Comparison of ENCODE assay signal across 27 cellular contexts in genomic region chr21:43575466-43575841, GRCh38.
DNase-seq lines count a peak whose midpoint lies in the region; ATAC-seq and TF ChIP-seq lines count a peak whose summit lies in the region.
"Had no signal": no experiment of that assay in that cellular context is flagged by ENCODE, and none has a peak within 500 bp of the region (broad histone marks: within the 10 kb centered on the region; RNA-seq: fewer than 3 reads in every experiment).

No MANE protein-coding gene starts in this region.

- peak overlapping the region; percentile 2 for H3K27ac Mint-ChIP-seq in nephron progenitor cell
- H3K27ac Mint-ChIP-seq: activated CD8-positive, alpha-beta memory T cell treated with anti-CD3 and anti-CD28 coated beads, Interleukin-2, amount 10 ng/mL, durations not matched to agents 7 days and 5 days; activated naive CD4-positive, alpha-beta T cell treated with anti-CD3 and anti-CD28 coated beads, Interleukin-2, amount 50 U/mL, for 72 hours; natural killer cell had no signal

- TF ChIP-seq CTCF in dorsolateral prefrontal cortex (IDR thresholded peaks at IDR 0.05 in 54 of 56, conservative IDR thresholded peaks at IDR 0.05 in 2 of 56; ENCODE audit: low read depth in 1 of 56, partially characterized antibody in 56 of 56) (no peak), nephron progenitor cell (IDR thresholded peaks at IDR 0.05) (no peak), thoracic aorta (IDR thresholded peaks at IDR 0.05) (no peak)

- H3K9me3 Mint-ChIP-seq in nephron progenitor cell = peaks cover 4% of the 10 kb centered on the region
- H3K9me3 Mint-ChIP-seq: activated naive CD4-positive, alpha-beta T cell treated with anti-CD3 and anti-CD28 coated beads, Interleukin-2, amount 50 U/mL, for 72 hours; natural killer cell had no signal

- no peaks in the 10 kb centered on the region for H3K36me3 ChIP-seq in thoracic aorta

- H3K9me3 ChIP-seq in thoracic aorta = no peaks in the 10 kb centered on the region

- H3K27me3 ChIP-seq in dorsolateral prefrontal cortex = no peaks in the 10 kb centered on the region
- no peaks in the 10 kb centered on the region for H3K27me3 ChIP-seq in thoracic aorta (replicated peaks; ENCODE audit: insufficient read depth)

- no peaks in the 10 kb centered on the region for H3K36me3 Mint-ChIP-seq in nephron progenitor cell (ENCODE audit: low read depth)
- H3K36me3 Mint-ChIP-seq: activated CD8-positive, alpha-beta memory T cell treated with anti-CD3 and anti-CD28 coated beads, Interleukin-2, amount 10 ng/mL, durations not matched to agents 7 days and 5 days; activated naive CD4-positive, alpha-beta T cell treated with anti-CD3 and anti-CD28 coated beads, Interleukin-2, amount 50 U/mL, for 72 hours; natural killer cell had no signal

- H3K4me3 Mint-ChIP-seq in nephron progenitor cell = no peak overlapping the region
- H3K4me3 Mint-ChIP-seq: activated CD8-positive, alpha-beta memory T cell treated with anti-CD3 and anti-CD28 coated beads, Interleukin-2, amount 10 ng/mL, durations not matched to agents 7 days and 5 days; natural killer cell had no signal

- intact Hi-C loops in dorsolateral prefrontal cortex (cut with DNase I) = no loop called here

- peaks cover 5 to 8% of the 10 kb centered on the region in 2 donors for H3K4me1 ChIP-seq in thoracic aorta (ENCODE audit: control insufficient read depth in 1 of 2, low read depth in 2 of 2)

- H3K27me3 Mint-ChIP-seq in nephron progenitor cell (ENCODE audit: low read depth, poor library complexity) = peaks cover 5% of the 10 kb centered on the region

- ATAC-seq in thoracic aorta (ENCODE audit: insufficient number of reproducible peaks, low FRiP score, low read depth) (no peak), HG03571 (IDR thresholded peaks at IDR 0.05; ENCODE audit: unreplicated experiment) (no peak)
- ATAC-seq: activated CD8-positive, alpha-beta memory T cell treated with anti-CD3 and anti-CD28 coated beads, Interleukin-2, amount 10 ng/mL, durations not matched to agents 7 days and 5 days; activated naive CD4-positive, alpha-beta T cell treated with anti-CD3 and anti-CD28 coated beads, Interleukin-2, amount 50 U/mL, for 72 hours; natural killer cell had no signal

- H3K4me1 Mint-ChIP-seq in nephron progenitor cell = peaks cover 28% of the 10 kb centered on the region
- H3K4me1 Mint-ChIP-seq: activated CD8-positive, alpha-beta memory T cell treated with anti-CD3 and anti-CD28 coated beads, Interleukin-2, amount 10 ng/mL, durations not matched to agents 7 days and 5 days; natural killer cell had no signal

- no peak overlapping the region for H3K4me3 ChIP-seq in dorsolateral prefrontal cortex
- no peak overlapping the region for H3K4me3 ChIP-seq in thoracic aorta
- H3K4me3 ChIP-seq: smooth muscle cell had no signal

- peak overlapping the region in 35 of 59 donors; percentile 1 to 84 (median 60) for H3K27ac ChIP-seq in dorsolateral prefrontal cortex
- peak overlapping the region; percentile 76 to 77 for H3K27ac ChIP-seq in thoracic aorta

- DNase-seq in NOMO-1 treated with DMSO at 0.1 percent for 48 hours (lab: John Stamatoyannopoulos, UW; ENCODE audit: unreplicated experiment) (peak; percentile 48), NOMO-1 treated with dmso at 0.1 percent for 144 hours (lab: John Stamatoyannopoulos, UW; ENCODE audit: unreplicated experiment) (no peak), dorsolateral prefrontal cortex (no peak), nephron progenitor cell (no peak), thoracic aorta (ENCODE audit: low spot score) (no peak), NCI-H82 treated with DMSO at 0.1 percent for 48 hours (lab: John Stamatoyannopoulos, UW; ENCODE audit: unreplicated experiment) (no peak), germinal center (ENCODE audit: low spot score) (no peak)
- DNase-seq: 8988T; activated CD8-positive, alpha-beta memory T cell treated with anti-CD3 and anti-CD28 coated beads, Interleukin-2, amount 10 ng/mL, durations not matched to agents 7 days and 5 days; cerebellar nuclear complex; DMS79; effector CD8-positive, alpha-beta T cell; erythroblast; glutamatergic neuron; KG1; kidney glomerular epithelial cell; mesendoderm; natural killer cell; NCI-H1048; NCI-H187 treated with DMSO at 0.1 percent for 48 hours; stimulated activated CD4-positive, alpha-beta T cell treated with anti-CD3 and anti-CD28 coated beads, Interleukin-4, amount 100 ng/mL, for 1 hour; stimulated activated naive CD4-positive, alpha-beta T cell; T-helper 1 cell; trophoblast cell had no signal
